ENCODE assay signal across 1 cellular context in the genomic region with DNA sequence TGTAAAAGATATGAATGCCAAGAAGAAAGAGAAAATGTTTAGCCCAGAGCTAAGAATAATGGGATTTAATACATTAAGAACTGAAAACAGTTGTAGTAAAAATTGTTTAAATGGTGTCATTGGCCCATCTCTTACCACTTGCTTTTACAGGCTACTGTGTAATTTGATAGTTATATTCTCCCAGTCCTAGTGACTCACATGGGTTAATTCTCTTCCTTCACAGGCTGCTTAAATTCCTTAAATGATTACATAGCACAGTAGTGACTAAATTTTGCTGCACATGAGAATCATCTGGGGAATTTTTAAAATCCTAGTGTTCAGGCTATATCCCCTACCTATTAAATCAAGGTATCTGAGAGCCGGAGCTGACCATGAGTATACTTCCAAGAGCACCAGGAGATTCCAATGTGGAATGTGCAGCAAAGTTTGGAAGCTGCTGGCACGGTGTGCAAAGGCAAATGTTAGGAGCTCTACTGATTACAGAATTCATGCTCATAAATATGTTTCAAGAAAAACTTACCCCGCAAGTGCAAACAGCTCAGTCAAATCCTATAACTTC.
A peak's percentile ranks its signal among the peaks of the same experiment; 100 is the strongest.
TF ChIP-seq lines count a peak whose summit lies in the region.

No MANE protein-coding gene starts in this region.

TF ChIP-seq in HEK293, 187 proteins besides CTCF, POLR2A, EP300 and RAD21 (continued from another document):
- peak; percentile 55; the same call in 1 of the 2 replicates for TF ChIP-seq ZNF660 (tag by site-specific recombination; IDR thresholded peaks at IDR 0.05)
- TF ChIP-seq BCL11A (tag by site-specific recombination; IDR thresholded peaks at IDR 0.05; ENCODE audit: low read depth): no peak
- TF ChIP-seq ZNF184 (tag by site-specific recombination; IDR thresholded peaks at IDR 0.05): 0 out of 2 replicates have a peak, but pooled peaks have one; percentile 40
- TF ChIP-seq, protein P1, sequence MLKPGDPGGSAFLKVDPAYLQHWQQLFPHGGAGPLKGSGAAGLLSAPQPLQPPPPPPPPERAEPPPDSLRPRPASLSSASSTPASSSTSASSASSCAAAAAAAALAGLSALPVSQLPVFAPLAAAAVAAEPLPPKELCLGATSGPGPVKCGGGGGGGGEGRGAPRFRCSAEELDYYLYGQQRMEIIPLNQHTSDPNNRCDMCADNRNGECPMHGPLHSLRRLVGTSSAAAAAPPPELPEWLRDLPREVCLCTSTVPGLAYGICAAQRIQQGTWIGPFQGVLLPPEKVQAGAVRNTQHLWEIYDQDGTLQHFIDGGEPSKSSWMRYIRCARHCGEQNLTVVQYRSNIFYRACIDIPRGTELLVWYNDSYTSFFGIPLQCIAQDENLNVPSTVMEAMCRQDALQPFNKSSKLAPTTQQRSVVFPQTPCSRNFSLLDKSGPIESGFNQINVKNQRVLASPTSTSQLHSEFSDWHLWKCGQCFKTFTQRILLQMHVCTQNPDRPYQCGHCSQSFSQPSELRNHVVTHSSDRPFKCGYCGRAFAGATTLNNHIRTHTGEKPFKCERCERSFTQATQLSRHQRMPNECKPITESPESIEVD (tag by site-specific recombination; IDR thresholded peaks at IDR 0.05): peak; percentile 63
- TF ChIP-seq ZNF548 (tag by site-specific recombination; IDR thresholded peaks at IDR 0.05): no peak
- TF ChIP-seq ZNF2 (tag by site-specific recombination; IDR thresholded peaks at IDR 0.05): peak; percentile 25; the same call in 1 of the 2 replicates
- 0 out of 2 replicates have a peak, but pooled peaks have one; percentile 32 for TF ChIP-seq SP7 (tag by site-specific recombination; IDR thresholded peaks at IDR 0.05)
- no peak for TF ChIP-seq YY2 (tag by site-specific recombination; IDR thresholded peaks at IDR 0.05)
- no peak for TF ChIP-seq ZNF394 (tag by site-specific recombination; IDR thresholded peaks at IDR 0.05; ENCODE audit: borderline replicate concordance)
- no peak for TF ChIP-seq GLI4 (tag by site-specific recombination; IDR thresholded peaks at IDR 0.05)
- TF ChIP-seq, protein P2, sequence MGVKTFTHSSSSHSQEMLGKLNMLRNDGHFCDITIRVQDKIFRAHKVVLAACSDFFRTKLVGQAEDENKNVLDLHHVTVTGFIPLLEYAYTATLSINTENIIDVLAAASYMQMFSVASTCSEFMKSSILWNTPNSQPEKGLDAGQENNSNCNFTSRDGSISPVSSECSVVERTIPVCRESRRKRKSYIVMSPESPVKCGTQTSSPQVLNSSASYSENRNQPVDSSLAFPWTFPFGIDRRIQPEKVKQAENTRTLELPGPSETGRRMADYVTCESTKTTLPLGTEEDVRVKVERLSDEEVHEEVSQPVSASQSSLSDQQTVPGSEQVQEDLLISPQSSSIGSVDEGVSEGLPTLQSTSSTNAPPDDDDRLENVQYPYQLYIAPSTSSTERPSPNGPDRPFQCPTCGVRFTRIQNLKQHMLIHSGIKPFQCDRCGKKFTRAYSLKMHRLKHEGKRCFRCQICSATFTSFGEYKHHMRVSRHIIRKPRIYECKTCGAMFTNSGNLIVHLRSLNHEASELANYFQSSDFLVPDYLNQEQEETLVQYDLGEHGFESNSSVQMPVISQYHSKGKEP (tag by site-specific recombination; IDR thresholded peaks at IDR 0.05): no peak
- 0 out of 2 replicates have a peak, but pooled peaks have one; percentile 22 for TF ChIP-seq ZNF600 (tag by site-specific recombination; IDR thresholded peaks at IDR 0.05)
- no peak for TF ChIP-seq ZNF76 (tag by site-specific recombination; IDR thresholded peaks at IDR 0.05; ENCODE audit: borderline replicate concordance, low read depth)
- no peak for TF ChIP-seq FEZF1 (tag by site-specific recombination; IDR thresholded peaks at IDR 0.05)
- no peak for TF ChIP-seq EGR2 (tag by site-specific recombination; IDR thresholded peaks at IDR 0.05; ENCODE audit: low read depth)
- peak; percentile 85 for TF ChIP-seq OSR2 (tag by site-specific recombination; IDR thresholded peaks at IDR 0.05)
- no peak for TF ChIP-seq ZNF292 (tag by site-specific recombination; IDR thresholded peaks at IDR 0.05; ENCODE audit: borderline replicate concordance, low read depth)
- TF ChIP-seq ZNF366 (tag by site-specific recombination; conservative IDR thresholded peaks at IDR 0.05): peak; percentile 61
- 0 out of 2 replicates have a peak, but pooled peaks have one; percentile 10 for TF ChIP-seq KLF8 (tag by site-specific recombination; IDR thresholded peaks at IDR 0.05)
- peak; percentile 41; the same call in 1 of the 2 replicates for TF ChIP-seq ZNF629 (tag by site-specific recombination; IDR thresholded peaks at IDR 0.05)
- no peak for TF ChIP-seq ZNF354C (tag by site-specific recombination; IDR thresholded peaks at IDR 0.05; ENCODE audit: borderline replicate concordance, low read depth)
- no peak for TF ChIP-seq ZXDB (tag by site-specific recombination; IDR thresholded peaks at IDR 0.05)
TF ChIP-seq in HEK293: peak in this region for 10.
